Comparison of ENCODE assay signal across 8 cellular contexts in genomic region chr2:30146337-30147195, GRCh38. TPM values are rescaled to one million over a fixed set of nuclear protein-coding genes. Genes with fewer than 3 reads are reported as not detected.
DNase-seq lines count a peak whose midpoint lies in the region; ATAC-seq and TF ChIP-seq lines count a peak whose summit lies in the region.

YPEL5 (plus strand) TSS chr2:30147007; CDS start chr2:30156652, 9,645 bp downstream.

- TF ChIP-seq CTCF in DND-41 (IDR thresholded peaks at IDR 0.05; ENCODE audit: borderline replicate concordance, extremely low read depth, low read length, poor library complexity, severe bottlenecking) (no peak), esophagus squamous epithelium (IDR thresholded peaks at IDR 0.05) (peak in 2 of 6 experiments; percentile 4 to 13)

- H3K9ac ChIP-seq in DND-41 (ENCODE audit: low read depth, low read length) (peak within 1 kb of the TSS; percentile 87), GM23248 (peak within 1 kb of the TSS; percentile 99)

- H3K27me3 Mint-ChIP-seq in activated T-helper 1 cell treated with anti-CD3 and anti-CD28 coated beads, Interleukin-12 subunit alpha, Interleukin-12 subunit beta, Interleukin-2, Interleukin-4 antibody, amounts not matched to agents 30 ng/mL and 10 ng/mL and 1 ng/mL, durations not matched to agents 14 hours and 24 hours and 36 hours (ENCODE audit: insufficient read depth): no peaks in the 10 kb centered on the region

- intact Hi-C loops in activated T-helper 1 cell treated with anti-CD3 and anti-CD28 coated beads, Interleukin-12 subunit alpha, Interleukin-12 subunit beta, Interleukin-2, Interleukin-4 antibody, amounts not matched to agents 30 ng/mL and 10 ng/mL and 1 ng/mL, durations not matched to agents 14 hours and 24 hours and 36 hours (cut with micrococcal nuclease): loop anchor here (1.0 to 5.0 kb wide), 14 partner anchors 54 to 1917 kb away; partner anchors contain the start of genes EHD3, LBH, LCLAT1 and SPAST
- intact Hi-C loops in esophagus squamous epithelium (cut with DNase I): no loop called here

- TF ChIP-seq POLR2A in esophagus squamous epithelium (IDR thresholded peaks at IDR 0.05): peak in 3 of 4 donors; percentile 88 to 99 (median 91)

- no peaks in the 10 kb centered on the region for H3K9me2 ChIP-seq in GM23248 (ENCODE audit: insufficient read depth)

- peak within 1 kb of the TSS; percentile 71 for H3K27ac ChIP-seq in DND-41 (ENCODE audit: low read length)
- peak within 1 kb of the TSS; percentile 90 for H3K27ac ChIP-seq in GM23248
- H3K27ac ChIP-seq in esophagus squamous epithelium: peak within 1 kb of the TSS; percentile 100

- peak within 1 kb of the TSS; percentile 87 for H2AFZ ChIP-seq in DND-41 (ENCODE audit: low read depth, low read length)
- H2AFZ ChIP-seq in GM23248: peak within 1 kb of the TSS; percentile 91

- peaks cover 19% of the 10 kb centered on the region for H3K36me3 Mint-ChIP-seq in activated T-helper 1 cell treated with anti-CD3 and anti-CD28 coated beads, Interleukin-12 subunit alpha, Interleukin-12 subunit beta, Interleukin-2, Interleukin-4 antibody, amounts not matched to agents 30 ng/mL and 10 ng/mL and 1 ng/mL, durations not matched to agents 14 hours and 24 hours and 36 hours (ENCODE audit: low read depth)

- peak within 1 kb of the TSS; percentile 74 to 82; a peak in 3 of 4 replicates for H3K4me3 ChIP-seq in DND-41 (ENCODE audit: low read depth in 1 of 2, low read length in 2 of 2)
- peak within 1 kb of the TSS; percentile 74 for H3K4me3 ChIP-seq in GM23248
- peak within 1 kb of the TSS; percentile 89 to 98 (median 96) for H3K4me3 ChIP-seq in esophagus squamous epithelium

- H3K9me3 ChIP-seq in DND-41 (ENCODE audit: insufficient read depth, low read length, severe bottlenecking) (no peaks in the 10 kb centered on the region), GM23248 (ENCODE audit: low read depth) (no peaks in the 10 kb centered on the region), esophagus squamous epithelium (no peaks in the 10 kb centered on the region)

- H3K4me2 ChIP-seq in DND-41 (ENCODE audit: insufficient read depth, low read length): peak within 1 kb of the TSS; percentile 83
- H3K4me2 ChIP-seq in GM23248 (ENCODE audit: unreplicated experiment): peak within 1 kb of the TSS; percentile 94

- peak within 1 kb of the TSS; percentile 83 for H3K4me3 Mint-ChIP-seq in activated T-helper 1 cell treated with anti-CD3 and anti-CD28 coated beads, Interleukin-12 subunit alpha, Interleukin-12 subunit beta, Interleukin-2, Interleukin-4 antibody, amounts not matched to agents 30 ng/mL and 10 ng/mL and 1 ng/mL, durations not matched to agents 14 hours and 24 hours and 36 hours

- WGBS in GM23248 (ENCODE audit: low coverage in 1 of 2, low lambda C conversion rate in 2 of 2, missing lambda C conversion rate in 2 of 2), 2 experiments: 1 to 2% methylated on average over 43 to 63 of the region's 63 CpGs
- WGBS in esophagus squamous epithelium, 2 donors: 0 to 1% methylated on average over 11 to 23 of the region's 63 CpGs

- H3K9me3 Mint-ChIP-seq in activated T-helper 1 cell treated with anti-CD3 and anti-CD28 coated beads, Interleukin-12 subunit alpha, Interleukin-12 subunit beta, Interleukin-2, Interleukin-4 antibody, amounts not matched to agents 30 ng/mL and 10 ng/mL and 1 ng/mL, durations not matched to agents 14 hours and 24 hours and 36 hours: no peaks in the 10 kb centered on the region

- H3K79me2 ChIP-seq in DND-41 (ENCODE audit: insufficient read depth, low read length): no peaks in the 10 kb centered on the region; the same call in 1 of the 2 replicates
- H3K79me2 ChIP-seq in GM23248 (ENCODE audit: insufficient read depth): peaks cover 41% of the 10 kb centered on the region

- H3K27me3 ChIP-seq in DND-41 (ENCODE audit: insufficient read depth, low read length, poor library complexity) (no peaks in the 10 kb centered on the region), GM23248 (replicated peaks; ENCODE audit: insufficient read depth) (no peaks in the 10 kb centered on the region), esophagus squamous epithelium (no peaks in the 10 kb centered on the region)

- H3K4me1 ChIP-seq in DND-41 (ENCODE audit: insufficient read depth, low read length) (peaks cover 15% of the 10 kb centered on the region), GM23248 (ENCODE audit: insufficient read depth) (peaks cover 33% of the 10 kb centered on the region), esophagus squamous epithelium (peaks cover 0 to 47% (median 24%) of the 10 kb centered on the region in 3 donors)

- H3F3A ChIP-seq in GM23248 (ENCODE audit: insufficient read depth): 0 out of 2 replicates have a peak, but pooled peaks cover 16% of the 10 kb centered on the region

- peaks cover 41% of the 10 kb centered on the region for H3K4me1 Mint-ChIP-seq in activated T-helper 1 cell treated with anti-CD3 and anti-CD28 coated beads, Interleukin-12 subunit alpha, Interleukin-12 subunit beta, Interleukin-2, Interleukin-4 antibody, amounts not matched to agents 30 ng/mL and 10 ng/mL and 1 ng/mL, durations not matched to agents 14 hours and 24 hours and 36 hours (ENCODE audit: low read depth)

- H3K36me3 ChIP-seq in DND-41 (ENCODE audit: insufficient read depth, low read length) (no peaks in the 10 kb centered on the region), GM23248 (ENCODE audit: low read depth) (peaks cover 9% of the 10 kb centered on the region; the same call in 1 of the 2 replicates), esophagus squamous epithelium (peaks cover 0 to 28% (median 0%) of the 10 kb centered on the region in 3 donors)

- peak; percentile 99 for DNase-seq in DND-41
- peak; percentile 100 for DNase-seq in GM23248
- DNase-seq in Kasumi-1 (lab: John Stamatoyannopoulos, UW): peak; percentile 100
- peak; percentile 99 for DNase-seq in RPMI7951 (ENCODE audit: low read depth)
- peak; percentile 99 for DNase-seq in activated T-helper 1 cell treated with anti-CD3 and anti-CD28 coated beads, Interleukin-12 subunit alpha, Interleukin-12 subunit beta, Interleukin-2, Interleukin-4 antibody, amounts not matched to agents 30 ng/mL and 10 ng/mL and 1 ng/mL, durations not matched to agents 14 hours and 24 hours and 36 hours (ENCODE audit: low spot score)
- peak; percentile 98 for DNase-seq in esophagus squamous epithelium (lab: John Stamatoyannopoulos, UW)
- DNase-seq in myocyte (ENCODE audit: low read depth): peak; percentile 99
- DNase-seq in stimulated activated CD8-positive, alpha-beta memory T cell treated with anti-CD3 and anti-CD28 coated beads, Interleukin-7, amount 100 ng/mL, for 48 hours (ENCODE audit: extremely low read depth in 1 of 2, low read depth in 1 of 2): peak; percentile 98

- H3K27ac Mint-ChIP-seq in activated T-helper 1 cell treated with anti-CD3 and anti-CD28 coated beads, Interleukin-12 subunit alpha, Interleukin-12 subunit beta, Interleukin-2, Interleukin-4 antibody, amounts not matched to agents 30 ng/mL and 10 ng/mL and 1 ng/mL, durations not matched to agents 14 hours and 24 hours and 36 hours: peak within 1 kb of the TSS; percentile 95

- in situ Hi-C loops in GM23248 (cut with MboI): no loop called here

- peak; percentile 96 for ATAC-seq in DND-41 (ENCODE audit: insufficient read depth, low read depth)

- H4K20me1 ChIP-seq in DND-41 (ENCODE audit: insufficient read depth, low read length): peaks cover 9% of the 10 kb centered on the region
- H4K20me1 ChIP-seq in GM23248 (ENCODE audit: insufficient read depth): no peaks in the 10 kb centered on the region; the same call in 1 of the 2 replicates

RNA-seq across cellular contexts. Expression of gene YPEL5, which starts in this region (rescaled TPM):
- 93.6 and 101 TPM in 2 replicates for total RNA-seq in GM23248 (2014; rRNA removed; shearing (Covaris generic))
- 128 and 129 TPM in 2 replicates for polyA plus RNA-seq in GM23248 (2016; fragmentation: Nextera tagmentation; extraction: Ambion mirVana)
- total RNA-seq in RPMI7951 (2014; rRNA removed; shearing (Covaris generic)): 47.1 and 64.4 TPM in 2 replicates
- 25.1 and 27.3 TPM in 2 replicates for total RNA-seq in activated T-helper 1 cell treated with anti-CD3 and anti-CD28 coated beads, Interleukin-12 subunit alpha, Interleukin-12 subunit beta, Interleukin-2, Interleukin-4 antibody, amounts not matched to agents 30 ng/mL and 10 ng/mL and 1 ng/mL, durations not matched to agents 14 hours and 24 hours and 36 hours
- total RNA-seq in esophagus squamous epithelium (10 to 100 TPM; 34.1 to 65.0 (median 40.7) TPM), myocyte (96.0 and 107 TPM in 2 replicates)
- polyA plus RNA-seq in myocyte (2012): 103 TPM

Comparison
In these comparisons a context has a peak if more than half of its experiments do, and no peak if none do; other contexts are left out.
1. Peak in every context shown above with its lines: DNase-seq, ATAC-seq, H3K4me3 ChIP-seq and H3K27ac ChIP-seq.